Comparison of ENCODE assay signal across 8 cellular contexts in the genomic region with DNA sequence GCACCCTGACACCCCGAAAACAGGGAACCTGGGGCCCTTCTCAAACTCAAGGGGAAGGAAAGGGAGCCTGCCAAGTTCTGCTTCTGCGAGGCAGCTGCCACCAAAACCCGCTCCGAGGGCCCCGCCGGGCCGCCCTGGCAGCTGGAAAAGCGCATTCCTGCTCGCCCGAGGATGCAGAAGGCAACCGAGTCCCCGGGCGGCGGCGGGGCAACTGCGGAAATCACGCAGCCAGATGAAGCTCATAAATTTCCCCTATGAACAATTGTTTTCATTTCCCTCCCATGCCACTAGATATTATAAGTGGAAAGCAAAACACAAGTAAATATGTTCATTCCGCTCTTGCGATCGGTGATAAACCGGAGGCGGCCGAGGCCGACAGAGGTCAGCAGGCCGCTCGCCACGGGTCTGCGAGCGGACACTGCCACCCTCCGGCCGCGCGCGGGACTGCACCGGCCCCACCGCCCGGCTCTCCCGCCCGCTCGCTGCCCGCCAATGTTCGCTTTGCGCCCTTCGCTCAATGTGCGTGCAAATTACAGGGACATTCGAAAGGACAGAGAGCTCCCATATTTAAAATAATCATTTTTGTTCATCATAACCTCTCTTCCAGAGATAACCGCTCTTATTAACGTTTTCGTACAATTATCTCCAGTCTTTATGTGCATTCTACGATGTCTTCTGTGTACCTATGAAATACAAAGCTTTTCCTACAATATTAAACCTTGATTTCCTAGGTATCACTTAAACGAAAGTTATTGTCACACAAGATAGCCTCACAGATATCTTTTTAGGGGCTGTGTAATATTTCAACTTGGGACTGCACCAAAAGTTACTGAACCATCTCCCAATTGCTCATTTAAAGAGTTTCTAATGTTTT.
DNase-seq lines count a peak whose midpoint lies in the region; TF ChIP-seq lines count a peak whose summit lies in the region.

No MANE protein-coding gene starts in this region.

- H3K9me3 ChIP-seq in ES-I3 (ENCODE audit: control insufficient read depth, insufficient read depth, low read length) (no peaks in the 10 kb centered on the region), osteoblast (ENCODE audit: low read depth, low read length) (no peaks in the 10 kb centered on the region), thyroid gland (no peaks in the 10 kb centered on the region)

- H3K27ac Mint-ChIP-seq in HFFc6 = no peak overlapping the region
- H3K27ac Mint-ChIP-seq in activated T-helper 2 cell treated with anti-CD3 and anti-CD28 coated beads, Interferon-gamma antibody, Interleukin-2, Interleukin-4, amounts not matched to agents 10 μg/mL and 5 μg/mL and 100 μg/mL, durations not matched to agents 14 hours and 24 hours and 36 hours = no peak overlapping the region

- no peak overlapping the region for H2AFZ ChIP-seq in osteoblast (ENCODE audit: low read length)

- no peak overlapping the region for H3K27ac ChIP-seq in osteoblast (ENCODE audit: low read depth, low read length)
- H3K27ac ChIP-seq in thyroid gland = no peak overlapping the region

- H3K9ac ChIP-seq in ES-I3 (ENCODE audit: low read depth, low read length) = peak overlapping the region; percentile 53; the same call in 1 of the 2 replicates

- WGBS in thyroid gland, 2 donors = 8 to 10% methylated on average over 42 to 51 of the region's 51 CpGs

- no peaks in the 10 kb centered on the region for H4K20me1 ChIP-seq in osteoblast (ENCODE audit: insufficient read depth, low read length)

- H3K79me2 ChIP-seq in osteoblast (ENCODE audit: insufficient read depth, low read length) = no peaks in the 10 kb centered on the region

- TF ChIP-seq POLR2A in thyroid gland (IDR thresholded peaks at IDR 0.05) = no peak

- peak overlapping the region; percentile 65 for H3K4me2 ChIP-seq in osteoblast (ENCODE audit: insufficient read depth, low read length)

- intact Hi-C loops in activated T-helper 2 cell treated with anti-CD3 and anti-CD28 coated beads, Interferon-gamma antibody, Interleukin-2, Interleukin-4, amounts not matched to agents 10 μg/mL and 5 μg/mL and 100 μg/mL, durations not matched to agents 14 hours and 24 hours and 36 hours (cut with micrococcal nuclease) = loop anchor here (2.0 to 5.0 kb wide), 3 partner anchors 867 to 1558 kb away; no protein-coding TSS in a partner anchor
- intact Hi-C loops in thyroid gland (cut with DNase I) = loop anchor here (5.0 kb wide), 2 partner anchors 1542 to 1557 kb away; no protein-coding TSS in a partner anchor

- H3K27me3 ChIP-seq in osteoblast (ENCODE audit: insufficient read depth, low read length) (peaks cover 5% of the 10 kb centered on the region), thyroid gland (no peaks in the 10 kb centered on the region)

- DNase-seq in HFFc6 = peak; percentile 3
- peak; percentile 83 for DNase-seq in OCI-M1 (lab: John Stamatoyannopoulos, UW)
- DNase-seq in activated T-helper 2 cell treated with anti-CD3 and anti-CD28 coated beads, Interferon-gamma antibody, Interleukin-2, Interleukin-4, amounts not matched to agents 10 μg/mL and 5 μg/mL and 100 μg/mL, durations not matched to agents 14 hours and 24 hours and 36 hours (ENCODE audit: low spot score) = peak; percentile 26
- peak; percentile 40 for DNase-seq in foreskin melanocyte
- DNase-seq in osteoblast (ENCODE audit: insufficient read length, low spot score, missing footprints) = peak; percentile 96
- peak; percentile 46 to 56 for DNase-seq in thyroid gland
- DNase-seq in RKO (ENCODE audit: low spot score) = no peak

- H3K4me1 ChIP-seq in ES-I3 (ENCODE audit: insufficient read depth, low read length) = no peaks in the 10 kb centered on the region
- no peaks in the 10 kb centered on the region for H3K4me1 ChIP-seq in osteoblast (ENCODE audit: insufficient read depth, low read length)
- H3K4me1 ChIP-seq in thyroid gland = peaks cover 0 to 3% of the 10 kb centered on the region in 2 donors

- H3K4me3 Mint-ChIP-seq in HFFc6 = peak overlapping the region; percentile 62
- H3K4me3 Mint-ChIP-seq in activated T-helper 2 cell treated with anti-CD3 and anti-CD28 coated beads, Interferon-gamma antibody, Interleukin-2, Interleukin-4, amounts not matched to agents 10 μg/mL and 5 μg/mL and 100 μg/mL, durations not matched to agents 14 hours and 24 hours and 36 hours (ENCODE audit: low read depth) = peak overlapping the region; percentile 64

- H3K4me3 ChIP-seq in osteoblast (ENCODE audit: insufficient read depth, low read length) = peak overlapping the region; percentile 37
- no peak overlapping the region for H3K4me3 ChIP-seq in thyroid gland (replicated peaks in 1 of 3)

- no peaks in the 10 kb centered on the region for H3K9me3 Mint-ChIP-seq in HFFc6
- no peaks in the 10 kb centered on the region for H3K9me3 Mint-ChIP-seq in activated T-helper 2 cell treated with anti-CD3 and anti-CD28 coated beads, Interferon-gamma antibody, Interleukin-2, Interleukin-4, amounts not matched to agents 10 μg/mL and 5 μg/mL and 100 μg/mL, durations not matched to agents 14 hours and 24 hours and 36 hours

- H3K36me3 ChIP-seq in ES-I3 (ENCODE audit: insufficient read depth, low read length) (no peaks in the 10 kb centered on the region), osteoblast (ENCODE audit: insufficient read depth, low read length) (no peaks in the 10 kb centered on the region), thyroid gland (no peaks in the 10 kb centered on the region)

- H3K4me1 Mint-ChIP-seq in HFFc6 (ENCODE audit: low read depth) = peaks cover 6% of the 10 kb centered on the region
- peaks cover 5% of the 10 kb centered on the region for H3K4me1 Mint-ChIP-seq in activated T-helper 2 cell treated with anti-CD3 and anti-CD28 coated beads, Interferon-gamma antibody, Interleukin-2, Interleukin-4, amounts not matched to agents 10 μg/mL and 5 μg/mL and 100 μg/mL, durations not matched to agents 14 hours and 24 hours and 36 hours (ENCODE audit: low read depth)

- no peaks in the 10 kb centered on the region for H3K36me3 Mint-ChIP-seq in HFFc6 (ENCODE audit: low read depth)
- H3K36me3 Mint-ChIP-seq in activated T-helper 2 cell treated with anti-CD3 and anti-CD28 coated beads, Interferon-gamma antibody, Interleukin-2, Interleukin-4, amounts not matched to agents 10 μg/mL and 5 μg/mL and 100 μg/mL, durations not matched to agents 14 hours and 24 hours and 36 hours (ENCODE audit: low read depth) = no peaks in the 10 kb centered on the region

- TF ChIP-seq CTCF in HFFc6 (IDR thresholded peaks at IDR 0.05) (peak; percentile 100), osteoblast (IDR thresholded peaks at IDR 0.05; ENCODE audit: extremely low read depth, low read depth, low read length) (peak; percentile 84), thyroid gland (IDR thresholded peaks at IDR 0.05) (peak; percentile 78 to 100 (median 98))

- H3K27me3 Mint-ChIP-seq in HFFc6 (ENCODE audit: insufficient read depth) = peaks cover 4% of the 10 kb centered on the region
- peaks cover 22% of the 10 kb centered on the region for H3K27me3 Mint-ChIP-seq in activated T-helper 2 cell treated with anti-CD3 and anti-CD28 coated beads, Interferon-gamma antibody, Interleukin-2, Interleukin-4, amounts not matched to agents 10 μg/mL and 5 μg/mL and 100 μg/mL, durations not matched to agents 14 hours and 24 hours and 36 hours (ENCODE audit: low read depth)
